Comparison of ENCODE assay signal across 8 cellular contexts in genomic region chr11:117828641-117829368, GRCh38. TPM values are rescaled to one million over a fixed set of nuclear protein-coding genes. Genes with fewer than 3 reads are reported as not detected.
A peak's percentile ranks its signal among the peaks of the same experiment; 100 is the strongest.
DNase-seq lines count a peak whose midpoint lies in the region; ATAC-seq and TF ChIP-seq lines count a peak whose summit lies in the region.

No MANE protein-coding gene starts in this region.

- no peak overlapping the region for H2AFZ ChIP-seq in mammary epithelial cell (ENCODE audit: low read depth, low read length)

- H3K27ac ChIP-seq in mammary epithelial cell (ENCODE audit: insufficient read depth, low read depth, low read length): no peak overlapping the region

- H3K9me3 Mint-ChIP-seq in Calu3 (ENCODE audit: low read depth, unreplicated experiment) (no peaks in the 10 kb centered on the region), activated B cell treated with CpG ODN at 0.5 μM for 24 hours (no peaks in the 10 kb centered on the region), type B pancreatic cell (no peaks in the 10 kb centered on the region)
- H3K9me3 Mint-ChIP-seq in stimulated activated naive CD8-positive, alpha-beta T cell treated with anti-CD3 and anti-CD28 coated beads, Interleukin-15, Interleukin-2, amounts not matched to agents 100 ng/mL and 50 ng/mL, for 24 hours: no peaks in the 10 kb centered on the region

- no peaks in the 10 kb centered on the region for H3K27me3 ChIP-seq in mammary epithelial cell (ENCODE audit: insufficient read depth, low read length)

- H3K4me2 ChIP-seq in mammary epithelial cell (ENCODE audit: insufficient read depth, low read depth, low read length): no peak overlapping the region

- in situ Hi-C loops in mammary epithelial cell (cut with MboI; ENCODE audit: low sequenced_read_pairs in 2 of 2): no loop called here

- H3K4me3 Mint-ChIP-seq in Calu3 (ENCODE audit: low read depth, unreplicated experiment) (peak overlapping the region; percentile 30), activated B cell treated with CpG ODN at 0.5 μM for 24 hours (peak overlapping the region; percentile 44), type B pancreatic cell (no peak overlapping the region)
- peak overlapping the region; percentile 39 for H3K4me3 Mint-ChIP-seq in stimulated activated naive CD8-positive, alpha-beta T cell treated with anti-CD3 and anti-CD28 coated beads, Interleukin-15, Interleukin-2, amounts not matched to agents 100 ng/mL and 50 ng/mL, for 24 hours

- H3K36me3 Mint-ChIP-seq in Calu3 (ENCODE audit: insufficient read depth, unreplicated experiment) (peaks cover 21% of the 10 kb centered on the region), activated B cell treated with CpG ODN at 0.5 μM for 24 hours (ENCODE audit: low read depth) (no peaks in the 10 kb centered on the region), type B pancreatic cell (no peaks in the 10 kb centered on the region)
- H3K36me3 Mint-ChIP-seq in stimulated activated naive CD8-positive, alpha-beta T cell treated with anti-CD3 and anti-CD28 coated beads, Interleukin-15, Interleukin-2, amounts not matched to agents 100 ng/mL and 50 ng/mL, for 24 hours (ENCODE audit: low read depth): no peaks in the 10 kb centered on the region

- H3K4me1 ChIP-seq in mammary epithelial cell (ENCODE audit: insufficient read depth, low read length): peaks cover 27% of the 10 kb centered on the region
- H3K4me1 ChIP-seq in mucosa of descending colon (ENCODE audit: low read depth): peaks cover 13% of the 10 kb centered on the region

- CTCF ChIA-PET in Calu3 (lab: Charles Lee) (interaction anchor here (0.7 to 1.3 kb wide), 3 partner anchors 14 to 118 kb away, joined by 3 to 4 read pairs (median 4); no protein-coding TSS in a partner anchor), activated B cell treated with CpG ODN at 0.5 μM for 24 hours (lab: Charles Lee) (interaction anchor here (0.9 to 2.6 kb wide), 10 partner anchors 10 to 343 kb away, joined by 4 to 14 read pairs (median 7); partner anchors contain the start of gene IL10RA), mammary epithelial cell (lab: Charles Lee; ENCODE audit: low non-redundant PET) (no interaction called here)

- intact Hi-C loops in Calu3 (cut with micrococcal nuclease; ENCODE audit: unreplicated experiment): no loop called here
- intact Hi-C loops in activated B cell treated with CpG ODN at 0.5 μM for 24 hours (cut with micrococcal nuclease): loop anchor here (1.0 to 5.0 kb wide), 3 partner anchors 14 to 1098 kb away; partner anchors contain the start of gene BCL9L
- intact Hi-C loops in mammary epithelial cell (cut with micrococcal nuclease): no loop called here
- intact Hi-C loops in mucosa of descending colon (cut with DNase I, micrococcal nuclease): loop anchor here in 1 of 2 donors (10.0 kb wide), 1 partner anchor 126 kb away; no protein-coding TSS in a partner anchor

- POLR2A ChIA-PET in activated B cell treated with CpG ODN at 0.5 μM for 24 hours (lab: Charles Lee): interaction anchor here (0.5 to 3.4 kb wide), 16 partner anchors 12 to 501 kb away, joined by 3 to 101 read pairs (median 5); partner anchors contain the start of genes CEP164 and IL10RA

- H3K36me3 ChIP-seq in mammary epithelial cell (ENCODE audit: insufficient read depth, low read length) (no peaks in the 10 kb centered on the region), mucosa of descending colon (ENCODE audit: low read depth) (no peaks in the 10 kb centered on the region)

- DNase-seq in Calu3: peak; percentile 71
- DNase-seq in activated B cell treated with CpG ODN at 0.5 μM for 24 hours: peak; percentile 79
- DNase-seq in mammary epithelial cell: peak; percentile 64
- peak; percentile 34 to 78 (median 59) for DNase-seq in mucosa of descending colon
- DNase-seq in amygdala (lab: John Stamatoyannopoulos, UW): no peak
- DNase-seq in type B pancreatic cell (ENCODE audit: extremely low spot score, unreplicated experiment): no peak

- no peaks in the 10 kb centered on the region for H4K20me1 ChIP-seq in mammary epithelial cell (ENCODE audit: insufficient read depth, low read length)

- WGBS in mammary epithelial cell (ENCODE audit: low coverage, missing lambda C conversion rate): 71% methylated on average over 9 of the region's 14 CpGs

- no peak overlapping the region for H3K9ac ChIP-seq in mammary epithelial cell (ENCODE audit: insufficient read depth, low read length)

- dilution Hi-C loops in mammary epithelial cell (cut with HindIII; ENCODE audit: low sequenced_read_pairs): no loop called here

- H3K4me3 ChIP-seq in mammary epithelial cell (replicated peaks in 1 of 3; ENCODE audit: insufficient read depth in 1 of 3, low read depth in 2 of 3, low read length in 3 of 3) (no peak overlapping the region), mucosa of descending colon (no peak overlapping the region)

- BruUV-seq in Calu3 (replicated peaks; lab: Mats Ljungman, UMichigan): no TSS peak
- no TSS peak for BruUV-seq in mammary epithelial cell (replicated peaks; lab: Mats Ljungman, UMichigan)

- TF ChIP-seq CTCF in Calu3 (IDR thresholded peaks at IDR 0.05; ENCODE audit: unreplicated experiment) (no peak), activated B cell treated with CpG ODN at 0.5 μM for 24 hours (IDR thresholded peaks at IDR 0.05) (no peak), mammary epithelial cell (conservative IDR thresholded peaks at IDR 0.05 in 1 of 2, IDR thresholded peaks at IDR 0.05 in 1 of 2; ENCODE audit: extremely low read depth in 1 of 2, insufficient read depth in 1 of 2, low read depth in 1 of 2, low read length in 2 of 2) (no peak), mucosa of descending colon (IDR thresholded peaks at IDR 0.05) (no peak), type B pancreatic cell (conservative IDR thresholded peaks at IDR 0.05) (no peak)

- no peaks in the 10 kb centered on the region for H3K79me2 ChIP-seq in mammary epithelial cell (ENCODE audit: insufficient read depth, low read length)

- H3K9me3 ChIP-seq in mammary epithelial cell (replicated peaks; ENCODE audit: insufficient read depth, low read length): no peaks in the 10 kb centered on the region
- H3K9me3 ChIP-seq in mucosa of descending colon: no peaks in the 10 kb centered on the region

- H3K27me3 Mint-ChIP-seq in Calu3 (ENCODE audit: unreplicated experiment): no peaks in the 10 kb centered on the region
- H3K27me3 Mint-ChIP-seq in activated B cell treated with CpG ODN at 0.5 μM for 24 hours: peaks cover 23% of the 10 kb centered on the region
- H3K27me3 Mint-ChIP-seq in stimulated activated naive CD8-positive, alpha-beta T cell treated with anti-CD3 and anti-CD28 coated beads, Interleukin-15, Interleukin-2, amounts not matched to agents 100 ng/mL and 50 ng/mL, for 24 hours: no peaks in the 10 kb centered on the region
- peaks cover 23% of the 10 kb centered on the region for H3K27me3 Mint-ChIP-seq in type B pancreatic cell

- H3K27ac Mint-ChIP-seq in Calu3 (ENCODE audit: unreplicated experiment) (peak overlapping the region; percentile 47), activated B cell treated with CpG ODN at 0.5 μM for 24 hours (peak overlapping the region; percentile 80), type B pancreatic cell (no peak overlapping the region)
- peak overlapping the region; percentile 80 for H3K27ac Mint-ChIP-seq in stimulated activated naive CD8-positive, alpha-beta T cell treated with anti-CD3 and anti-CD28 coated beads, Interleukin-15, Interleukin-2, amounts not matched to agents 100 ng/mL and 50 ng/mL, for 24 hours

- H3K4me1 Mint-ChIP-seq in Calu3 (ENCODE audit: low read depth, unreplicated experiment) (peaks cover 61% of the 10 kb centered on the region), activated B cell treated with CpG ODN at 0.5 μM for 24 hours (peaks cover 51% of the 10 kb centered on the region), type B pancreatic cell (ENCODE audit: unreplicated experiment) (peaks cover 23% of the 10 kb centered on the region)
- peaks cover 80% of the 10 kb centered on the region for H3K4me1 Mint-ChIP-seq in stimulated activated naive CD8-positive, alpha-beta T cell treated with anti-CD3 and anti-CD28 coated beads, Interleukin-15, Interleukin-2, amounts not matched to agents 100 ng/mL and 50 ng/mL, for 24 hours (ENCODE audit: low read depth)

- ATAC-seq in HG03060 (IDR thresholded peaks at IDR 0.05; ENCODE audit: low read depth, unreplicated experiment) (peak; percentile 40), activated B cell treated with CpG ODN at 0.5 μM for 24 hours (ENCODE audit: low read depth) (peak; percentile 89), mucosa of descending colon (peak; percentile 55)

RNA-seq across cellular contexts. Expression of gene FXYD2, which starts 4.3 kb away (rescaled TPM):
- total RNA-seq in Calu3 (2022) (7.9 and 9.0 TPM in 2 replicates), activated B cell treated with CpG ODN at 0.5 μM for 24 hours (40.4 and 44.6 TPM in 2 replicates), mammary epithelial cell (not detected), mucosa of descending colon (1 to 10 TPM; 1.2 to 9.1 (median 1.5) TPM), type B pancreatic cell (ENCODE audit: low replicate concordance) (40.8 and 57.5 TPM in 2 replicates)
- polyA plus RNA-seq in mammary epithelial cell: 0.11 TPM
- not detected for polyA minus RNA-seq in mammary epithelial cell

RNA-seq across cellular contexts. Expression of gene DSCAML1, which starts 31.8 kb away (rescaled TPM):
- total RNA-seq in Calu3 (2022): 0.07 and 0.27 TPM in 2 replicates
- total RNA-seq in activated B cell treated with CpG ODN at 0.5 μM for 24 hours: 1.5 and 3.6 TPM in 2 replicates
- total RNA-seq in mammary epithelial cell: not detected
- 0.01 TPM for polyA plus RNA-seq in mammary epithelial cell
- not detected for polyA minus RNA-seq in mammary epithelial cell
- total RNA-seq in mucosa of descending colon: 1 to 10 TPM; 5.0 to 5.5 (median 5.3) TPM
- total RNA-seq in type B pancreatic cell (ENCODE audit: low replicate concordance): 5.8 and 9.8 TPM in 2 replicates

RNA-seq across cellular contexts. Expression of gene FXYD6, which starts 47.7 kb away (rescaled TPM):
- total RNA-seq in Calu3 (2022) (0.61 and 0.78 TPM in 2 replicates), activated B cell treated with CpG ODN at 0.5 μM for 24 hours (not detected in 2 replicates), mammary epithelial cell (under 1 TPM in 1 of 2 donors, not detected in 1; 0.21 TPM), mucosa of descending colon (100 to 1,000 TPM in 1 of 3 donors, 10 to 100 TPM in 2; 10.2 to 246 (median 15.9) TPM), type B pancreatic cell (ENCODE audit: low replicate concordance) (22.9 and 66.6 TPM in 2 replicates)
- polyA plus RNA-seq in mammary epithelial cell: 0.35 TPM
- not detected for polyA minus RNA-seq in mammary epithelial cell

Comparison
In these comparisons a context has a peak if more than half of its experiments do, and no peak if none do; other contexts are left out.
1. DNase-seq: peak in Calu3 (single experiment), activated B cell treated with CpG ODN at 0.5 μM for 24 hours (single experiment), mammary epithelial cell (single experiment) and mucosa of descending colon (3 of 3); none in amygdala (0 of 56) and type B pancreatic cell (single experiment).
2. Peak in every context shown above with its lines, with median percentiles within 50 percentile points of each other: ATAC-seq.